Comparison of ENCODE assay signal across 38 cellular contexts in the genomic region with DNA sequence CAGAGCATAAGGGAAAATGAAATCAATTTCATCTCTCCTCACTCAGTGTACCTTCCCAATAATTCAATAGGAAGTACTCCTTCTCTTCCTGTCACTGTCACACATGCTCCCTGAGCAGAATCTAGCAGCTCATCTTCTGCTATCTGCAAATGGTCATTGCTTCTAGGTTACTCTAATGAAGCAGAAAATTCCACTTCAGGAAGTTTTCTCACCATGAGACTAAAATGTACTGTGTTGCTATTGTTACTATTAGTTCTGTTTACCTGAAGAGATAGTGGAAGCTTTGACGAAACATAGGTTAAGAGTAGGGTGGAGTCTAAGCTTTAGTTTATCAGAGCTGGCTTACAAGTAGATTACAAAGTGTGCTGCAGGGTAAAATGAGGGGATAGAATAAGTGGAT. TPM values are rescaled to one million over a fixed set of nuclear protein-coding genes. Genes with fewer than 3 reads are reported as not detected.
"Had no signal": no experiment of that assay in that cellular context is flagged by ENCODE, and none has a peak within 500 bp of the region (broad histone marks: within the 10 kb centered on the region; RNA-seq: fewer than 3 reads in every experiment).

No MANE protein-coding gene starts in this region.

- H3K4me1 ChIP-seq: adrenal gland, body of pancreas, breast epithelium had no signal

- H3K4me3 Mint-ChIP-seq: activated B cell treated with CpG ODN at 0.5 μM for 24 hours; activated CD4-positive, alpha-beta memory T cell treated with anti-CD3 and anti-CD28 coated beads for 36 hours; activated CD4-positive, alpha-beta T cell treated with anti-CD3 and anti-CD28 coated beads, Interleukin-2, amount 10 ng/mL, durations not matched to agents 24 days and 14 days; activated CD8-positive, alpha-beta T cell treated with anti-CD3 and anti-CD28 coated beads for 36 hours; activated naive CD4-positive, alpha-beta T cell treated with anti-CD3 and anti-CD28 coated beads for 36 hours; activated naive CD8-positive, alpha-beta T cell treated with anti-CD3 and anti-CD28 coated beads for 36 hours; activated T-cell treated with anti-CD3 and anti-CD28 coated beads, Interleukin-2, amount 50 U/mL, for 4 hours; activated T-cell treated with anti-CD3 and anti-CD28 coated beads, Interleukin-2, amount 50 U/mL, for 72 hours; activated T-helper 1 cell treated with anti-CD3 and anti-CD28 coated beads, Interleukin-12 subunit alpha, Interleukin-12 subunit beta, Interleukin-2, Interleukin-4 antibody, amounts not matched to agents 30 ng/mL and 10 ng/mL and 1 ng/mL, durations not matched to agents 14 hours and 24 hours and 36 hours; activated T-helper 17 cell treated with anti-CD3 and anti-CD28 coated beads, Interleukin-2, amount 50 U/mL, for 72 hours; T-helper 1 cell treated with Interleukin-12 subunit alpha and Interleukin-12 subunit beta and Interleukin-4 antibody, amounts not matched to agents 30 μg/mL and 1 μg/mL, for 36 hours; T-helper 2 cell treated with Interferon-gamma antibody and Interleukin-4, amounts not matched to agents 5 μg/mL and 100 μg/mL, for 36 hours had no signal

- H3K9me3 Mint-ChIP-seq: activated B cell treated with CpG ODN at 0.5 μM for 24 hours; activated CD4-positive, alpha-beta memory T cell treated with anti-CD3 and anti-CD28 coated beads for 36 hours; activated CD4-positive, alpha-beta T cell treated with anti-CD3 and anti-CD28 coated beads, Interleukin-2, amount 10 ng/mL, durations not matched to agents 24 days and 14 days; activated CD8-positive, alpha-beta T cell treated with anti-CD3 and anti-CD28 coated beads for 36 hours; activated naive CD4-positive, alpha-beta T cell treated with anti-CD3 and anti-CD28 coated beads for 36 hours; activated naive CD4-positive, alpha-beta T cell treated with anti-CD3 and anti-CD28 coated beads, Interleukin-2, amount 50 U/mL, for 72 hours; activated naive CD8-positive, alpha-beta T cell treated with anti-CD3 and anti-CD28 coated beads for 36 hours; activated T-cell treated with anti-CD3 and anti-CD28 coated beads, Interleukin-2, amount 50 U/mL, for 4 hours; activated T-helper 1 cell treated with anti-CD3 and anti-CD28 coated beads, Interleukin-12 subunit alpha, Interleukin-12 subunit beta, Interleukin-2, Interleukin-4 antibody, amounts not matched to agents 30 ng/mL and 10 ng/mL and 1 ng/mL, durations not matched to agents 14 hours and 24 hours and 36 hours; activated T-helper 17 cell treated with anti-CD3 and anti-CD28 coated beads, Interleukin-2, amount 50 U/mL, for 72 hours; T-helper 1 cell treated with Interleukin-12 subunit alpha and Interleukin-12 subunit beta and Interleukin-4 antibody, amounts not matched to agents 30 μg/mL and 1 μg/mL, for 36 hours; T-helper 2 cell treated with Interferon-gamma antibody and Interleukin-4, amounts not matched to agents 5 μg/mL and 100 μg/mL, for 36 hours had no signal

- DNase-seq: activated B cell treated with CpG ODN at 0.5 μM for 24 hours; activated CD4-positive, alpha-beta memory T cell treated with anti-CD3 and anti-CD28 coated beads for 36 hours; activated CD4-positive, alpha-beta T cell treated with anti-CD3 and anti-CD28 coated beads for 4 hours; activated CD4-positive, alpha-beta T cell treated with anti-CD3 and anti-CD28 coated beads, Interleukin-2, amount 10 ng/mL, durations not matched to agents 24 days and 14 days; activated CD4-positive, alpha-beta T cell treated with anti-CD3 and anti-CD28 coated beads, Interleukin-2, amount 50 U/mL, for 1 hour; activated CD4-positive, alpha-beta T cell treated with anti-CD3 and anti-CD28 coated beads, Interleukin-2, amount 50 U/mL, for 4 hours; activated CD4-positive, CD25-positive, alpha-beta regulatory T cell treated with anti-CD3 and anti-CD28 coated beads, Interleukin-2, amount 50 U/mL, for 72 hours; activated CD8-positive, alpha-beta memory T cell treated with anti-CD3 and anti-CD28 coated beads, Interleukin-2, amount 50 U/mL, for 4 hours; activated CD8-positive, alpha-beta T cell treated with anti-CD3 and anti-CD28 coated beads for 36 hours; activated effector memory CD4-positive, alpha-beta T cell treated with anti-CD3 and anti-CD28 coated beads, Interleukin-2, amount 50 U/mL, for 16 hours; activated gamma-delta T cell treated with Interleukin-2 at 50 U/mL for 16 hours; activated naive CD4-positive, alpha-beta T cell; activated naive CD4-positive, alpha-beta T cell treated with anti-CD3 and anti-CD28 coated beads for 36 hours; activated naive CD4-positive, alpha-beta T cell treated with anti-CD3 and anti-CD28 coated beads, Interleukin-2, amount 50 U/mL, for 16 hours; activated naive CD8-positive, alpha-beta T cell treated with anti-CD3 and anti-CD28 coated beads for 36 hours; activated T-cell treated with anti-CD3 and anti-CD28 coated beads for 4 hours; activated T-cell treated with anti-CD3 and anti-CD28 coated beads, Interleukin-2, amount 50 U/mL, for 1 hour; activated T-cell treated with anti-CD3 and anti-CD28 coated beads, Interleukin-2, amount 50 U/mL, for 4 hours; activated T-cell treated with anti-CD3 and anti-CD28 coated beads, Interleukin-2, amount 50 U/mL, for 72 hours; adrenal gland; amniotic stem cell; aorta; body of pancreas; brain microvascular endothelial cell; central memory CD4-positive, alpha-beta T cell; T-helper 1 cell; T-helper 2 cell; T-helper 9 cell had no signal

- H3K27ac Mint-ChIP-seq: activated B cell treated with CpG ODN at 0.5 μM for 24 hours; activated CD4-positive, alpha-beta memory T cell treated with anti-CD3 and anti-CD28 coated beads for 36 hours; activated CD4-positive, alpha-beta T cell treated with anti-CD3 and anti-CD28 coated beads, Interleukin-2, amount 10 ng/mL, durations not matched to agents 24 days and 14 days; activated CD8-positive, alpha-beta T cell treated with anti-CD3 and anti-CD28 coated beads for 36 hours; activated naive CD4-positive, alpha-beta T cell treated with anti-CD3 and anti-CD28 coated beads for 36 hours; activated naive CD4-positive, alpha-beta T cell treated with anti-CD3 and anti-CD28 coated beads, Interleukin-2, amount 50 U/mL, for 72 hours; activated naive CD8-positive, alpha-beta T cell treated with anti-CD3 and anti-CD28 coated beads for 36 hours; activated T-cell treated with anti-CD3 and anti-CD28 coated beads, Interleukin-2, amount 50 U/mL, for 72 hours; activated T-helper 1 cell treated with anti-CD3 and anti-CD28 coated beads, Interleukin-12 subunit alpha, Interleukin-12 subunit beta, Interleukin-2, Interleukin-4 antibody, amounts not matched to agents 30 ng/mL and 10 ng/mL and 1 ng/mL, durations not matched to agents 14 hours and 24 hours and 36 hours; activated T-helper 17 cell treated with anti-CD3 and anti-CD28 coated beads, Interleukin-2, amount 50 U/mL, for 72 hours; T-helper 1 cell treated with Interleukin-12 subunit alpha and Interleukin-12 subunit beta and Interleukin-4 antibody, amounts not matched to agents 30 μg/mL and 1 μg/mL, for 36 hours; T-helper 2 cell treated with Interferon-gamma antibody and Interleukin-4, amounts not matched to agents 5 μg/mL and 100 μg/mL, for 36 hours had no signal

- ATAC-seq: activated CD8-positive, alpha-beta T cell treated with anti-CD3 and anti-CD28 coated beads for 36 hours; activated naive CD4-positive, alpha-beta T cell treated with anti-CD3 and anti-CD28 coated beads, Interleukin-2, amount 50 U/mL, for 72 hours; activated T-cell treated with anti-CD3 and anti-CD28 coated beads, Interleukin-2, amount 50 U/mL, for 4 hours; activated T-cell treated with anti-CD3 and anti-CD28 coated beads, Interleukin-2, amount 50 U/mL, for 72 hours; activated T-helper 17 cell treated with anti-CD3 and anti-CD28 coated beads, Interleukin-2, amount 50 U/mL, for 72 hours; body of pancreas had no signal

- H3K4me1 Mint-ChIP-seq: activated B cell treated with CpG ODN at 0.5 μM for 24 hours; activated CD4-positive, alpha-beta T cell treated with anti-CD3 and anti-CD28 coated beads, Interleukin-2, amount 10 ng/mL, durations not matched to agents 24 days and 14 days; activated naive CD8-positive, alpha-beta T cell treated with anti-CD3 and anti-CD28 coated beads for 36 hours; activated T-helper 17 cell treated with anti-CD3 and anti-CD28 coated beads, Interleukin-2, amount 50 U/mL, for 72 hours had no signal

- H3K27ac ChIP-seq: adrenal gland, body of pancreas, brain microvascular endothelial cell, breast epithelium, VCaP had no signal

- H3K36me3 Mint-ChIP-seq: activated CD4-positive, alpha-beta memory T cell treated with anti-CD3 and anti-CD28 coated beads for 36 hours; activated naive CD4-positive, alpha-beta T cell treated with anti-CD3 and anti-CD28 coated beads, Interleukin-2, amount 50 U/mL, for 72 hours; activated naive CD8-positive, alpha-beta T cell treated with anti-CD3 and anti-CD28 coated beads for 36 hours had no signal

- H3K27me3 Mint-ChIP-seq: activated B cell treated with CpG ODN at 0.5 μM for 24 hours; activated CD4-positive, alpha-beta memory T cell treated with anti-CD3 and anti-CD28 coated beads for 36 hours; activated CD4-positive, alpha-beta T cell treated with anti-CD3 and anti-CD28 coated beads, Interleukin-2, amount 10 ng/mL, durations not matched to agents 24 days and 14 days; activated naive CD8-positive, alpha-beta T cell treated with anti-CD3 and anti-CD28 coated beads for 36 hours had no signal

- H3K36me3 ChIP-seq: adrenal gland, brain microvascular endothelial cell, breast epithelium had no signal

- H3K4me3 ChIP-seq: adrenal gland, body of pancreas, breast epithelium had no signal

- H3K27me3 ChIP-seq: adrenal gland, body of pancreas, brain microvascular endothelial cell, breast epithelium had no signal

RNA-seq across cellular contexts. Expression of a gene that starts 52.8 kb away (rescaled TPM):
- total RNA-seq: activated B cell treated with CpG ODN at 0.5 μM for 24 hours; activated CD4-positive, alpha-beta memory T cell treated with anti-CD3 and anti-CD28 coated beads for 36 hours; activated CD4-positive, alpha-beta T cell treated with anti-CD3 and anti-CD28 coated beads, Interleukin-2, amount 10 ng/mL, durations not matched to agents 24 days and 14 days; activated CD8-positive, alpha-beta memory T cell treated with anti-CD3 and anti-CD28 coated beads for 36 hours; activated CD8-positive, alpha-beta T cell treated with anti-CD3 and anti-CD28 coated beads for 36 hours; activated naive CD4-positive, alpha-beta T cell treated with anti-CD3 and anti-CD28 coated beads for 36 hours; activated naive CD4-positive, alpha-beta T cell treated with anti-CD3 and anti-CD28 coated beads, Interleukin-2, amount 50 U/mL, for 72 hours; activated naive CD8-positive, alpha-beta T cell treated with anti-CD3 and anti-CD28 coated beads for 36 hours; activated T-cell treated with anti-CD3 and anti-CD28 coated beads, Interleukin-2, amount 50 U/mL, for 4 hours; activated T-cell treated with anti-CD3 and anti-CD28 coated beads, Interleukin-2, amount 50 U/mL, for 72 hours; activated T-helper 1 cell treated with anti-CD3 and anti-CD28 coated beads, Interleukin-12 subunit alpha, Interleukin-12 subunit beta, Interleukin-2, Interleukin-4 antibody, amounts not matched to agents 30 ng/mL and 10 ng/mL and 1 ng/mL, durations not matched to agents 14 hours and 24 hours and 36 hours; activated T-helper 17 cell treated with anti-CD3 and anti-CD28 coated beads, Interleukin-2, amount 50 U/mL, for 72 hours; aorta; astrocyte; cardiac septum had no signal
- polyA plus RNA-seq: aorta had no signal
